12 cellular contexts compared by ENCODE assay signal in genomic region chr11:36454551-36454950, GRCh38. TPM values are rescaled to one million over a fixed set of nuclear protein-coding genes. Genes with fewer than 3 reads are reported as not detected.
DNase-seq lines count a peak whose midpoint lies in the region; ATAC-seq and TF ChIP-seq lines count a peak whose summit lies in the region.
"Had no signal": no experiment of that assay in that cellular context is flagged by ENCODE, and none has a peak within 500 bp of the region (broad histone marks: within the 10 kb centered on the region; RNA-seq: fewer than 3 reads in every experiment).

No MANE protein-coding gene starts in this region.

- H3K4me3 Mint-ChIP-seq in T-helper 2 cell treated with Interferon-gamma antibody and Interleukin-4, amounts not matched to agents 5 μg/mL and 100 μg/mL, for 36 hours: peak overlapping the region; percentile 6
- H3K4me3 Mint-ChIP-seq: activated naive CD8-positive, alpha-beta T cell treated with anti-CD3 and anti-CD28 coated beads for 36 hours had no signal

- H3K56ac ChIP-seq in mesendoderm (ENCODE audit: low read length): peak overlapping the region; percentile 53

- no peak overlapping the region for H3K4me2 ChIP-seq in mesendoderm (ENCODE audit: low read length)

- H3K79me2 ChIP-seq in mesendoderm (ENCODE audit: control insufficient read depth, insufficient read depth, low read length): no peaks in the 10 kb centered on the region

- H3K36me3 Mint-ChIP-seq in T-helper 2 cell treated with Interferon-gamma antibody and Interleukin-4, amounts not matched to agents 5 μg/mL and 100 μg/mL, for 36 hours (ENCODE audit: low read depth): peaks cover 4% of the 10 kb centered on the region
- H3K36me3 Mint-ChIP-seq: activated naive CD8-positive, alpha-beta T cell treated with anti-CD3 and anti-CD28 coated beads for 36 hours had no signal

- DNase-seq in T-helper 2 cell treated with Interferon-gamma antibody and Interleukin-4, amounts not matched to agents 5 μg/mL and 100 μg/mL, for 36 hours (ENCODE audit: low spot score): no peak
- DNase-seq in T-helper 2 cell (no peak), breast epithelium (ENCODE audit: low spot score in 2 of 2) (no peak), mesendoderm (no peak), thoracic aorta (ENCODE audit: low spot score) (no peak), MV-4-11 (lab: John Stamatoyannopoulos, UW) (no peak), NCI-H1930 (lab: John Stamatoyannopoulos, UW) (no peak)
- DNase-seq: activated CD4-positive, CD25-positive, alpha-beta regulatory T cell treated with anti-CD3 and anti-CD28 coated beads, Interleukin-2, amount 50 U/mL, for 72 hours; activated naive CD8-positive, alpha-beta T cell treated with anti-CD3 and anti-CD28 coated beads for 36 hours; colonic mucosa; NCI-H226 had no signal

- intact Hi-C loops in breast epithelium (cut with DNase I; ENCODE audit: low total_unique reads): no loop called here

- peak overlapping the region; percentile 90 to 95 for H3K27ac ChIP-seq in breast epithelium
- H3K27ac ChIP-seq in mesendoderm (ENCODE audit: low read depth, low read length): no peak overlapping the region
- H3K27ac ChIP-seq in thoracic aorta: peak overlapping the region; percentile 86 to 92

- TF ChIP-seq CTCF in breast epithelium (IDR thresholded peaks at IDR 0.05) (no peak), thoracic aorta (IDR thresholded peaks at IDR 0.05) (no peak)

- H3K9me3 ChIP-seq in breast epithelium (no peaks in the 10 kb centered on the region), thoracic aorta (no peaks in the 10 kb centered on the region)
- H3K9me3 ChIP-seq: colonic mucosa had no signal

- peaks cover 48% of the 10 kb centered on the region for H3K4me1 Mint-ChIP-seq in T-helper 2 cell treated with Interferon-gamma antibody and Interleukin-4, amounts not matched to agents 5 μg/mL and 100 μg/mL, for 36 hours (ENCODE audit: low read depth)

- H3K27me3 Mint-ChIP-seq in T-helper 2 cell treated with Interferon-gamma antibody and Interleukin-4, amounts not matched to agents 5 μg/mL and 100 μg/mL, for 36 hours (ENCODE audit: low read depth): peaks cover 9% of the 10 kb centered on the region
- H3K27me3 Mint-ChIP-seq: activated naive CD8-positive, alpha-beta T cell treated with anti-CD3 and anti-CD28 coated beads for 36 hours had no signal

- H2BK120ac ChIP-seq in mesendoderm (ENCODE audit: low read depth, low read length): no peak overlapping the region

- TF ChIP-seq POLR2A in breast epithelium (IDR thresholded peaks at IDR 0.05): no peak

- no peak overlapping the region for H2AK5ac ChIP-seq in mesendoderm (ENCODE audit: low read length)

- H3K27me3 ChIP-seq in breast epithelium (no peaks in the 10 kb centered on the region), mesendoderm (ENCODE audit: insufficient read depth, low read length, poor library complexity) (no peaks in the 10 kb centered on the region), thoracic aorta (replicated peaks; ENCODE audit: insufficient read depth) (no peaks in the 10 kb centered on the region)
- H3K27me3 ChIP-seq: colonic mucosa had no signal

- H3K9me3 Mint-ChIP-seq in T-helper 2 cell treated with Interferon-gamma antibody and Interleukin-4, amounts not matched to agents 5 μg/mL and 100 μg/mL, for 36 hours: no peaks in the 10 kb centered on the region
- H3K9me3 Mint-ChIP-seq: activated naive CD8-positive, alpha-beta T cell treated with anti-CD3 and anti-CD28 coated beads for 36 hours had no signal

- no peak overlapping the region for H4K8ac ChIP-seq in mesendoderm (ENCODE audit: low read depth, low read length)

- no peak overlapping the region for H3K4ac ChIP-seq in mesendoderm (ENCODE audit: low read depth, low read length)

- H3K4me3 ChIP-seq in breast epithelium (no peak overlapping the region), mesendoderm (ENCODE audit: low read length) (no peak overlapping the region), thoracic aorta (no peak overlapping the region)
- H3K4me3 ChIP-seq: colonic mucosa had no signal

- no CpG with 5 or more reads among the region's 18 CpGs for WGBS in mesendoderm (ENCODE audit: extremely low coverage, insufficient coverage, low lambda C conversion rate)

- no peak overlapping the region for H3K9ac ChIP-seq in mesendoderm (ENCODE audit: low read length)

- H2BK15ac ChIP-seq in mesendoderm (replicated peaks; ENCODE audit: low read depth): no peak overlapping the region

- no peaks in the 10 kb centered on the region for H3K79me1 ChIP-seq in mesendoderm (ENCODE audit: low read length)

- no peak overlapping the region for H3K27ac Mint-ChIP-seq in T-helper 2 cell treated with Interferon-gamma antibody and Interleukin-4, amounts not matched to agents 5 μg/mL and 100 μg/mL, for 36 hours
- H3K27ac Mint-ChIP-seq: activated naive CD8-positive, alpha-beta T cell treated with anti-CD3 and anti-CD28 coated beads for 36 hours had no signal

- H4K5ac ChIP-seq in mesendoderm (ENCODE audit: low read length): no peak overlapping the region

- ATAC-seq in thoracic aorta (ENCODE audit: insufficient number of reproducible peaks, low FRiP score, low read depth) (no peak), GM19023 (IDR thresholded peaks at IDR 0.05; ENCODE audit: unreplicated experiment) (no peak)

- H3K18ac ChIP-seq in mesendoderm (ENCODE audit: low read length): no peak overlapping the region

- no peak overlapping the region for H3K23ac ChIP-seq in mesendoderm (ENCODE audit: low read length)

- H2BK5ac ChIP-seq in mesendoderm (ENCODE audit: low read length): no peak overlapping the region

- H3K36me3 ChIP-seq in breast epithelium (no peaks in the 10 kb centered on the region), mesendoderm (ENCODE audit: control insufficient read depth, insufficient read depth, low read length) (no peaks in the 10 kb centered on the region), thoracic aorta (no peaks in the 10 kb centered on the region)
- H3K36me3 ChIP-seq: colonic mucosa had no signal

- H3K4me1 ChIP-seq in breast epithelium (peaks cover 19 to 32% of the 10 kb centered on the region in 2 donors), mesendoderm (ENCODE audit: control insufficient read depth, low read depth, low read length) (no peaks in the 10 kb centered on the region), thoracic aorta (ENCODE audit: control insufficient read depth in 1 of 2, low read depth in 2 of 2) (peaks cover 33 to 77% of the 10 kb centered on the region in 2 donors)

RNA-seq across cellular contexts. Expression of gene TRAF6, which starts 55.5 kb away (rescaled TPM):
- 10 to 100 TPM; 11.5 to 19.9 (median 16.8) TPM for total RNA-seq in breast epithelium
- 6.0 TPM for polyA plus RNA-seq in mesendoderm (2013, experiment 1 of 2)
- polyA plus RNA-seq in mesendoderm (2013, experiment 2 of 2): 5.9 TPM
- total RNA-seq in thoracic aorta: 10 to 100 TPM; 18.0 to 18.3 TPM
